Comparison of ENCODE assay signal across 8 cellular contexts in the genomic region with DNA sequence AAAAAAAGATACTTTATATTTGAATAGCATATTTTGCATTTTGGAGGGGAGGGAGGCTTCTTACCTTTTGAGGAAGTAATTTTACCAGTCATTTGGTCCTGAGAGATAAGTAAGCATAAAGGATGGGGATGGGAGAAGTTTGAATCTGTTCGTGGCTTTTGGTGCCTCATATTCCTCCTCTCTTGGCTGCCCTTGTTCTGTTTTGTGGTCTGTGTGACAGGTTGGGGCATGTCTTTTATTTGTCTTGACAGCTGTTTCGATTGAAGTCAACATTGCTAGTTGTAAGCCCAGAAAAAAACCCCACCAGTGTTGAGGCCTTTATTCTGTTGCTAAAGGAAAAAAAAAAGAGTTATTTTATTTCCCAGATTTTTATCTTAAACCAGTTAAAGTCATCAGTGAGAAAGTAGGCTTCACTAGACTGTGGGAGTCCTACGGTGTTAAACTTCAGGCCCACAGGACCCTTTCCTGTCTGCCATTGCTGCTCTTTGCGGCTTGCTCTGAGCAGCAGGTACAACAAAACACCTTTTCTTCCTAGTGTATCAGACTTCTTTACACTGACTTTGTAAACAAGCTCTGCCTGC. TPM values are rescaled to one million over a fixed set of nuclear protein-coding genes. Genes with fewer than 3 reads are reported as not detected.
DNase-seq lines count a peak whose midpoint lies in the region; ATAC-seq and TF ChIP-seq lines count a peak whose summit lies in the region.

No MANE protein-coding gene starts in this region.

- H3K79me2 ChIP-seq in SK-N-SH (ENCODE audit: insufficient read depth): peaks cover 79% of the 10 kb centered on the region

- POLR2A ChIA-PET in SK-N-SH (lab: Yijun Ruan, JAX): interaction anchor here (1.1 kb wide), 1 partner anchor 12 kb away, joined by 3 read pairs; the partner anchor contains the start of gene SLC7A6

- H3K4me1 ChIP-seq in SK-N-SH (ENCODE audit: control insufficient read depth in 1 of 2, insufficient read depth in 2 of 2, low read depth in 1 of 2, low read length in 1 of 2) (no peaks in the 10 kb centered on the region; a peak in 1 of 4 replicates), endodermal cell (ENCODE audit: control insufficient read depth, insufficient read depth, low read length) (peaks cover 12% of the 10 kb centered on the region), thymus (ENCODE audit: control insufficient read depth, insufficient read depth, low read length) (peaks cover 66% of the 10 kb centered on the region)

- H3K27ac Mint-ChIP-seq in endodermal cell: peak overlapping the region; percentile 14

- no peak for TF ChIP-seq RAD21 in SK-N-SH (IDR thresholded peaks at IDR 0.05; ENCODE audit: low read length)

- H3K27ac ChIP-seq in SK-N-SH (ENCODE audit: low read depth in 2 of 2, low read length in 1 of 2): peak overlapping the region; percentile 20 to 40
- peak overlapping the region; percentile 38 for H3K27ac ChIP-seq in endodermal cell (ENCODE audit: low read depth, low read length)
- peak overlapping the region; percentile 97 for H3K27ac ChIP-seq in thymus (ENCODE audit: low read depth)

- DNase-seq in Right ventricle myocardium superior (peak; percentile 4), cardiac septum (ENCODE audit: low spot score) (no peak), SK-N-SH (no peak), endodermal cell (no peak), HK-2 (ENCODE audit: unreplicated experiment) (no peak), foreskin melanocyte (no peak)

- H3F3A ChIP-seq in SK-N-SH (replicated peaks; ENCODE audit: insufficient read depth): no peaks in the 10 kb centered on the region

- H3K27me3 ChIP-seq in SK-N-SH (ENCODE audit: insufficient read depth) (no peaks in the 10 kb centered on the region), endodermal cell (ENCODE audit: control insufficient read depth, insufficient read depth, low read length, poor library complexity, severe bottlenecking) (no peaks in the 10 kb centered on the region), thymus (ENCODE audit: control insufficient read depth, insufficient read depth) (no peaks in the 10 kb centered on the region)

- intact Hi-C loops in Right ventricle myocardium superior (cut with DNase I): no loop called here
- intact Hi-C loops in cardiac septum (cut with DNase I): no loop called here

- H3K9ac ChIP-seq in SK-N-SH (no peak overlapping the region), endodermal cell (ENCODE audit: extremely low read depth, low read length, poor library complexity, severe bottlenecking) (no peak overlapping the region)

- no peaks in the 10 kb centered on the region for H3K9me2 ChIP-seq in SK-N-SH

- peaks cover 8% of the 10 kb centered on the region; the same call in 1 of the 2 replicates for H4K20me1 ChIP-seq in SK-N-SH (ENCODE audit: insufficient read depth)

- H3K36me3 Mint-ChIP-seq in endodermal cell (ENCODE audit: low read depth): peaks cover 43% of the 10 kb centered on the region

- peaks cover 6 to 8% of the 10 kb centered on the region in 2 experiments for H3K36me3 ChIP-seq in SK-N-SH (replicated peaks in 1 of 2; ENCODE audit: control insufficient read depth in 1 of 2, insufficient read depth in 2 of 2, low read length in 1 of 2)
- H3K36me3 ChIP-seq in endodermal cell (ENCODE audit: control insufficient read depth, insufficient read depth, low read length): peaks cover 55% of the 10 kb centered on the region
- peaks cover 35% of the 10 kb centered on the region for H3K36me3 ChIP-seq in thymus (ENCODE audit: control insufficient read depth, insufficient read depth)

- peaks cover 1% of the 10 kb centered on the region for H3K9me3 Mint-ChIP-seq in endodermal cell

- H3K9me3 ChIP-seq in SK-N-SH: no peaks in the 10 kb centered on the region
- no peaks in the 10 kb centered on the region for H3K9me3 ChIP-seq in endodermal cell (ENCODE audit: control insufficient read depth, low read length)
- peaks cover 1% of the 10 kb centered on the region for H3K9me3 ChIP-seq in thymus (ENCODE audit: control insufficient read depth)

- no peak overlapping the region for H3K4me2 ChIP-seq in SK-N-SH

- H3K4me3 Mint-ChIP-seq in endodermal cell: no peak overlapping the region

- H3K4me3 ChIP-seq in SK-N-SH (ENCODE audit: low read depth in 2 of 2, low read length in 1 of 2): no peak overlapping the region
- H3K4me3 ChIP-seq in endodermal cell (ENCODE audit: low read length): no peak overlapping the region
- H3K4me3 ChIP-seq in thymus (ENCODE audit: low read length): peak overlapping the region; percentile 39

- no peak for TF ChIP-seq EP300 in SK-N-SH (IDR thresholded peaks at IDR 0.05; ENCODE audit: borderline replicate concordance in 1 of 2, low read depth in 1 of 2, low read length in 1 of 2)

- whole genome bisulfite sequencing in SK-N-SH (ENCODE audit: low lambda C conversion rate): 77% methylated on average over 4 of the region's 4 CpGs
- 92 to 97% methylated on average over 2 to 4 of the region's 4 CpGs for WGBS in endodermal cell (ENCODE audit: insufficient coverage in 1 of 2, insufficient read length in 1 of 2), 2 experiments
- 3% methylated on average over 4 of the region's 4 CpGs for WGBS in thymus

- ATAC-seq in Right ventricle myocardium superior (ENCODE audit: poor library complexity): peak; percentile 2
- ATAC-seq in HG03354 (IDR thresholded peaks at IDR 0.05; ENCODE audit: poor library complexity, severe bottlenecking, unreplicated experiment): peak; percentile 53

- H3K4me1 Mint-ChIP-seq in endodermal cell: peaks cover 23% of the 10 kb centered on the region

- no peak overlapping the region for H2AFZ ChIP-seq in SK-N-SH (ENCODE audit: low read depth)

- TF ChIP-seq CTCF in SK-N-SH (IDR thresholded peaks at IDR 0.05) (no peak), endodermal cell (conservative IDR thresholded peaks at IDR 0.05) (no peak)

- no peaks in the 10 kb centered on the region for H3K27me3 Mint-ChIP-seq in endodermal cell (ENCODE audit: insufficient read depth)

- CTCF ChIA-PET in SK-N-SH (lab: Yijun Ruan, JAX): interaction anchor here (1.9 to 2.0 kb wide), 2 partner anchors 12 to 53 kb away, joined by 5 to 10 read pairs; partner anchors contain the start of gene SLC7A6

TF ChIP-seq in SK-N-SH, 30 proteins besides CTCF, POLR2A, EP300 and RAD21:
- TF ChIP-seq, protein P1, sequence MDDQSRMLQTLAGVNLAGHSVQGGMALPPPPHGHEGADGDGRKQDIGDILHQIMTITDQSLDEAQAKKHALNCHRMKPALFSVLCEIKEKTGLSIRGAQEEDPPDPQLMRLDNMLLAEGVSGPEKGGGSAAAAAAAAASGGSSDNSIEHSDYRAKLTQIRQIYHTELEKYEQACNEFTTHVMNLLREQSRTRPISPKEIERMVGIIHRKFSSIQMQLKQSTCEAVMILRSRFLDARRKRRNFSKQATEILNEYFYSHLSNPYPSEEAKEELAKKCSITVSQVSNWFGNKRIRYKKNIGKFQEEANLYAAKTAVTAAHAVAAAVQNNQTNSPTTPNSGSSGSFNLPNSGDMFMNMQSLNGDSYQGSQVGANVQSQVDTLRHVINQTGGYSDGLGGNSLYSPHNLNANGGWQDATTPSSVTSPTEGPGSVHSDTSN (IDR thresholded peaks at IDR 0.05): no peak
- TF ChIP-seq MXI1 (IDR thresholded peaks at IDR 0.05; ENCODE audit: low read depth, low read length) (0 out of 2 replicates have a peak, but pooled peaks have one; percentile 22), TAF1 (IDR thresholded peaks at IDR 0.05; ENCODE audit: borderline replicate concordance, low read depth, low read length) (no peak)
- TF ChIP-seq, protein P2, sequence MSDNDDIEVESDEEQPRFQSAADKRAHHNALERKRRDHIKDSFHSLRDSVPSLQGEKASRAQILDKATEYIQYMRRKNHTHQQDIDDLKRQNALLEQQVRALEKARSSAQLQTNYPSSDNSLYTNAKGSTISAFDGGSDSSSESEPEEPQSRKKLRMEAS (IDR thresholded peaks at IDR 0.05; ENCODE audit: low read depth): no peak
TF ChIP-seq in SK-N-SH: peak in this region for 1.

RNA-seq across cellular contexts. Expression of gene SLC7A6, which starts 11.4 kb away (rescaled TPM):
- total RNA-seq in Right ventricle myocardium superior: 38.7 TPM
- 42.4 TPM for total RNA-seq in cardiac septum
- 19.0 and 37.3 TPM in 2 replicates for polyA plus RNA-seq in SK-N-SH (2012; rRNA removed)
- 12.8 and 13.7 TPM in 2 replicates for polyA plus RNA-seq in SK-N-SH (2012; cell fraction: cytosol; rRNA removed)
- polyA plus RNA-seq in SK-N-SH (2012; cell fraction: nucleus; rRNA removed): 71.5 and 122 TPM in 2 replicates
- total RNA-seq in endodermal cell: 10 to 100 TPM; 43.6 to 47.2 TPM
- polyA plus RNA-seq in endodermal cell (2013, experiment 1 of 2): 20.2 TPM
- polyA plus RNA-seq in endodermal cell (2013, experiment 2 of 2): 20.7 TPM
- 47.3 TPM for polyA plus RNA-seq in thymus

RNA-seq across cellular contexts. Expression of gene PLA2G15, which starts 30.5 kb away (rescaled TPM):
- total RNA-seq in Right ventricle myocardium superior (38.1 TPM), cardiac septum (46.7 TPM), endodermal cell (1 to 10 TPM; 8.7 to 10.0 TPM)
- polyA plus RNA-seq in SK-N-SH (2012; rRNA removed) (22.0 and 23.9 TPM in 2 replicates), thymus (13.1 TPM)
- 9.9 and 15.9 TPM in 2 replicates for polyA plus RNA-seq in SK-N-SH (2012; cell fraction: cytosol; rRNA removed)
- 26.9 and 27.4 TPM in 2 replicates for polyA plus RNA-seq in SK-N-SH (2012; cell fraction: nucleus; rRNA removed)
- polyA plus RNA-seq in endodermal cell (2013, experiment 1 of 2): 10.8 TPM
- 10.7 TPM for polyA plus RNA-seq in endodermal cell (2013, experiment 2 of 2)

RNA-seq across cellular contexts. Expression of gene SLC7A6OS, which starts 35.0 kb away (rescaled TPM):
- 11.2 TPM for total RNA-seq in Right ventricle myocardium superior
- total RNA-seq in cardiac septum: 14.5 TPM
- 6.6 and 9.6 TPM in 2 replicates for polyA plus RNA-seq in SK-N-SH (2012; rRNA removed)
- 5.9 and 6.7 TPM in 2 replicates for polyA plus RNA-seq in SK-N-SH (2012; cell fraction: cytosol; rRNA removed)
- polyA plus RNA-seq in SK-N-SH (2012; cell fraction: nucleus; rRNA removed): 19.1 and 28.4 TPM in 2 replicates
- total RNA-seq in endodermal cell: 10 to 100 TPM; 22.5 to 26.0 TPM
- polyA plus RNA-seq in endodermal cell (2013, experiment 1 of 2): 20.1 TPM
- 19.2 TPM for polyA plus RNA-seq in endodermal cell (2013, experiment 2 of 2)
- polyA plus RNA-seq in thymus: 12.8 TPM

RNA-seq across cellular contexts. Expression of gene PRMT7, which starts 35.1 kb away (rescaled TPM):
- total RNA-seq in Right ventricle myocardium superior (28.1 TPM), cardiac septum (24.2 TPM), endodermal cell (10 to 100 TPM; 63.9 to 68.5 TPM)
- polyA plus RNA-seq in SK-N-SH (2012; rRNA removed) (46.0 and 66.8 TPM in 2 replicates), thymus (65.5 TPM)
- 20.7 and 29.1 TPM in 2 replicates for polyA plus RNA-seq in SK-N-SH (2012; cell fraction: cytosol; rRNA removed)
- polyA plus RNA-seq in SK-N-SH (2012; cell fraction: nucleus; rRNA removed): 317 and 350 TPM in 2 replicates
- polyA plus RNA-seq in endodermal cell (2013, experiment 1 of 2): 41.9 TPM
- polyA plus RNA-seq in endodermal cell (2013, experiment 2 of 2): 41.1 TPM

RNA-seq across cellular contexts. Expression of gene ESRP2, which starts 39.8 kb away (rescaled TPM):
- total RNA-seq in Right ventricle myocardium superior (0.73 TPM), cardiac septum (not detected), endodermal cell (10 to 100 TPM; 51.8 to 56.4 TPM)
- polyA plus RNA-seq in SK-N-SH (2012; rRNA removed) (0.07 and 0.39 TPM in 2 replicates), thymus (10.7 TPM)
- polyA plus RNA-seq in SK-N-SH (2012; cell fraction: cytosol; rRNA removed): 0.03 TPM in 2 replicates
- polyA plus RNA-seq in SK-N-SH (2012; cell fraction: nucleus; rRNA removed): 0.46 and 0.50 TPM in 2 replicates
- 5.3 TPM for polyA plus RNA-seq in endodermal cell (2013, experiment 1 of 2)
- 5.1 TPM for polyA plus RNA-seq in endodermal cell (2013, experiment 2 of 2)

Comparison
In these comparisons a context has a peak if more than half of its experiments do, and no peak if none do; other contexts are left out.
1. H3K27ac ChIP-seq: peak in every context shown above with its lines; median percentile 97 in thymus; 38 in endodermal cell; 30 in SK-N-SH.